In genomic region chr3:170419301-170420087, GRCh38 we compare ENCODE assay signal across 8 cellular contexts. TPM values are rescaled to one million over a fixed set of nuclear protein-coding genes. Genes with fewer than 3 reads are reported as not detected.
DNase-seq lines count a peak whose midpoint lies in the region; ATAC-seq and TF ChIP-seq lines count a peak whose summit lies in the region.

No MANE protein-coding gene starts in this region.

- H3K27ac ChIP-seq in ectodermal cell (ENCODE audit: insufficient read depth, low read depth, low read length, poor library complexity, severe bottlenecking) (no peak overlapping the region), lung (ENCODE audit: low read depth in 1 of 2, low read length in 1 of 2) (peak overlapping the region in 1 of 2 donors; percentile 78), thyroid gland (no peak overlapping the region)

- no peaks in the 10 kb centered on the region for H3K36me3 ChIP-seq in ectodermal cell (ENCODE audit: control insufficient read depth, insufficient read depth, low read length)
- no peaks in the 10 kb centered on the region for H3K36me3 ChIP-seq in lung (ENCODE audit: control insufficient read depth in 2 of 2, insufficient read depth in 2 of 2, low read length in 2 of 2)
- H3K36me3 ChIP-seq in thyroid gland: no peaks in the 10 kb centered on the region

- H3K9me3 ChIP-seq in ectodermal cell (ENCODE audit: control insufficient read depth, low read length) (no peaks in the 10 kb centered on the region), lung (ENCODE audit: control insufficient read depth in 2 of 2, insufficient read depth in 1 of 2, low read length in 1 of 2) (peaks cover 0 to 1% of the 10 kb centered on the region in 2 donors), thyroid gland (no peaks in the 10 kb centered on the region)

- ATAC-seq in lung (ENCODE audit: insufficient read depth, low FRiP score) (no peak), GM19397 (IDR thresholded peaks at IDR 0.05; ENCODE audit: unreplicated experiment) (no peak), GM21825 (IDR thresholded peaks at IDR 0.05; ENCODE audit: unreplicated experiment) (no peak)

- DNase-seq in activated T-cell treated with anti-CD3 and anti-CD28 coated beads, Interleukin-2, amount 50 U/mL, for 24 hours: peak; percentile 40
- DNase-seq in activated T-cell treated with anti-CD3 and anti-CD28 coated beads for 4 hours (no peak), lung (ENCODE audit: low spot score) (no peak), thyroid gland (peak; percentile 18 to 21), NCI-H2029 treated with DMSO at 0.1 percent for 48 hours (lab: John Stamatoyannopoulos, UW) (no peak)

- H3K4me1 Mint-ChIP-seq in activated T-cell treated with anti-CD3 and anti-CD28 coated beads, Interleukin-2, amount 50 U/mL, for 24 hours (ENCODE audit: low read depth): peaks cover 14% of the 10 kb centered on the region

- peaks cover 63% of the 10 kb centered on the region for H3K27me3 ChIP-seq in ectodermal cell (ENCODE audit: control insufficient read depth, insufficient read depth, low read length, poor library complexity, severe bottlenecking)
- peaks cover 4% of the 10 kb centered on the region for H3K27me3 ChIP-seq in lung (ENCODE audit: control insufficient read depth, insufficient read depth)
- no peaks in the 10 kb centered on the region for H3K27me3 ChIP-seq in thyroid gland

- no peak overlapping the region for H3K27ac Mint-ChIP-seq in activated T-cell treated with anti-CD3 and anti-CD28 coated beads, Interleukin-2, amount 50 U/mL, for 24 hours

- H3K4me1 ChIP-seq in ectodermal cell (ENCODE audit: control insufficient read depth, insufficient read depth, low read length) (peaks cover 3% of the 10 kb centered on the region), lung (ENCODE audit: control insufficient read depth in 2 of 2, insufficient read depth in 2 of 2, low read length in 2 of 2) (peaks cover 0 to 16% of the 10 kb centered on the region in 2 donors), thyroid gland (peaks cover 11 to 13% of the 10 kb centered on the region in 2 donors)

- no peak for TF ChIP-seq CTCF in lung (IDR thresholded peaks at IDR 0.05; ENCODE audit: control extremely low read depth, extremely low read depth)
- no peak for TF ChIP-seq CTCF in thyroid gland (IDR thresholded peaks at IDR 0.05)

- H3K9me3 Mint-ChIP-seq in activated T-cell treated with anti-CD3 and anti-CD28 coated beads, Interleukin-2, amount 50 U/mL, for 24 hours: no peaks in the 10 kb centered on the region

- TF ChIP-seq POLR2A in thyroid gland (IDR thresholded peaks at IDR 0.05): no peak

- peak overlapping the region; percentile 42 for H3K4me3 Mint-ChIP-seq in activated T-cell treated with anti-CD3 and anti-CD28 coated beads, Interleukin-2, amount 50 U/mL, for 24 hours

- intact Hi-C loops in thyroid gland (cut with DNase I): loop anchor here (5.0 kb wide), 2 partner anchors 273 to 393 kb away; no protein-coding TSS in a partner anchor

- H3K27me3 Mint-ChIP-seq in activated T-cell treated with anti-CD3 and anti-CD28 coated beads, Interleukin-2, amount 50 U/mL, for 24 hours: peaks cover 53% of the 10 kb centered on the region

- whole genome bisulfite sequencing in ectodermal cell, 2 experiments: 11 to 15% methylated on average over 69 of the region's 69 CpGs
- WGBS in lung, 2 donors: 4 to 6% methylated on average over 69 of the region's 69 CpGs
- 12 to 20% methylated on average over 26 to 39 of the region's 69 CpGs for WGBS in thyroid gland, 2 donors

- peak overlapping the region; percentile 34 for H3K4me3 ChIP-seq in ectodermal cell (ENCODE audit: insufficient read depth, low read depth, low read length)
- peak overlapping the region; percentile 38 for H3K4me3 ChIP-seq in lung
- no peak overlapping the region for H3K4me3 ChIP-seq in thyroid gland (replicated peaks in 1 of 3)

- no peaks in the 10 kb centered on the region for H3K36me3 Mint-ChIP-seq in activated T-cell treated with anti-CD3 and anti-CD28 coated beads, Interleukin-2, amount 50 U/mL, for 24 hours (ENCODE audit: low read depth)

RNA-seq across cellular contexts. Expression of gene CLDN11, which starts 0.8 kb away (rescaled TPM):
- 1.1 TPM for polyA plus RNA-seq in ectodermal cell (2013, experiment 1 of 4)
- polyA plus RNA-seq in ectodermal cell (2013, experiment 2 of 4): 1.4 TPM
- 3.3 TPM for polyA plus RNA-seq in ectodermal cell (2013, experiment 3 of 4)
- 2.1 TPM for polyA plus RNA-seq in ectodermal cell (2013, experiment 4 of 4)
- total RNA-seq in lung (10 to 100 TPM in 1 of 2 donors, 1 to 10 TPM in 1; 6.0 to 11.5 TPM), thyroid gland (1 to 10 TPM; 3.2 to 6.6 (median 4.6) TPM)
- polyA plus RNA-seq in lung: 1 to 10 TPM; 2.1 to 3.7 TPM

Comparison
In these comparisons a context has a peak if more than half of its experiments do, and no peak if none do; other contexts are left out.
1. DNase-seq: peak in activated T-cell treated with anti-CD3 and anti-CD28 coated beads, Interleukin-2, amount 50 U/mL, for 24 hours (single experiment) and thyroid gland (2 of 2); none in activated T-cell treated with anti-CD3 and anti-CD28 coated beads for 4 hours (single experiment), lung (single experiment) and NCI-H2029 treated with DMSO at 0.1 percent for 48 hours (single experiment).
2. H3K4me3 ChIP-seq: peak in ectodermal cell (single experiment) and lung (single experiment); none in thyroid gland (0 of 3).